In genomic region chr18:50117876-50118275, GRCh38 we compare ENCODE assay signal across 33 cellular contexts.
DNase-seq lines count a peak whose midpoint lies in the region; ATAC-seq and TF ChIP-seq lines count a peak whose summit lies in the region.
"Had no signal": no experiment of that assay in that cellular context is flagged by ENCODE, and none has a peak within 500 bp of the region (broad histone marks: within the 10 kb centered on the region; RNA-seq: fewer than 3 reads in every experiment).

No MANE protein-coding gene starts in this region.

- no peak for TF ChIP-seq CTCF in omental fat pad (IDR thresholded peaks at IDR 0.05)
- TF ChIP-seq CTCF in left ventricle myocardium inferior (IDR thresholded peaks at IDR 0.05; ENCODE audit: borderline replicate concordance): no peak
- no peak for TF ChIP-seq CTCF in upper lobe of right lung (IDR thresholded peaks at IDR 0.05)

- ATAC-seq in omental fat pad (ENCODE audit: low FRiP score): peak; percentile 65
- no peak for ATAC-seq in upper lobe of right lung
- ATAC-seq: activated naive CD4-positive, alpha-beta T cell treated with anti-CD3 and anti-CD28 coated beads, Interleukin-2, amount 50 U/mL, for 72 hours; foreskin keratinocyte; GM12878; HCT116; heart left ventricle; psoas muscle had no signal

- peak; percentile 64 for DNase-seq in DMS53 (lab: John Stamatoyannopoulos, UW)
- peak in 2 of 3 experiments; percentile 84 to 97 for DNase-seq in NCI-H1417 (lab: John Stamatoyannopoulos, UW)
- DNase-seq in NCI-H774 (lab: John Stamatoyannopoulos, UW): peak; percentile 39
- no peak for DNase-seq in omental fat pad (ENCODE audit: low spot score)
- no peak for DNase-seq in hepatic stellate cell (ENCODE audit: low spot score)
- DNase-seq in left ventricle myocardium inferior: no peak
- no peak for DNase-seq in 8988T
- DNase-seq in upper lobe of right lung: no peak
- DNase-seq: activated CD4-positive, alpha-beta T cell treated with anti-CD3 and anti-CD28 coated beads for 4 hours; brain microvascular endothelial cell; C1 segment of cervical spinal cord; Calu3; EL; esophagus squamous epithelium; foreskin keratinocyte; heart left ventricle; Karpas-422; midbrain; MV-4-11; naive B cell; NCI-H1694; NCI-H2171; NCI-H526; psoas muscle; sigmoid colon; SJCRH30; stimulated activated CD4-positive, alpha-beta T cell treated with anti-CD3 and anti-CD28 coated beads, Interleukin-4, amount 100 ng/mL, for 1 hour; T1000 had no signal

- intact Hi-C loops in left ventricle myocardium inferior (cut with micrococcal nuclease): no loop called here
- intact Hi-C loops in upper lobe of right lung (cut with DNase I): no loop called here

- no peak overlapping the region for H3K27ac ChIP-seq in left ventricle myocardium inferior (replicated peaks)
- H3K27ac ChIP-seq in upper lobe of right lung: no peak overlapping the region
- H3K27ac ChIP-seq: brain microvascular endothelial cell, esophagus squamous epithelium, foreskin keratinocyte, heart left ventricle, psoas muscle, sigmoid colon, SJCRH30, tibial nerve, VCaP had no signal

- H3K9me3 ChIP-seq in left ventricle myocardium inferior (replicated peaks) (no peaks in the 10 kb centered on the region), upper lobe of right lung (no peaks in the 10 kb centered on the region)
- H3K9me3 ChIP-seq: esophagus squamous epithelium, heart left ventricle, psoas muscle, sigmoid colon, SJCRH30, tibial nerve had no signal

- H3K4me3 ChIP-seq in left ventricle myocardium inferior (no peak overlapping the region), upper lobe of right lung (no peak overlapping the region)
- H3K4me3 ChIP-seq: esophagus squamous epithelium, GM12878, heart left ventricle, psoas muscle, sigmoid colon, SJCRH30, tibial nerve had no signal

- H3K4me1 ChIP-seq in left ventricle myocardium inferior (no peaks in the 10 kb centered on the region), upper lobe of right lung (peaks cover 12% of the 10 kb centered on the region)
- H3K4me1 ChIP-seq: esophagus squamous epithelium, foreskin keratinocyte, psoas muscle, sigmoid colon, SJCRH30, tibial nerve had no signal

- H3K27me3 ChIP-seq in left ventricle myocardium inferior (ENCODE audit: low read depth) (peaks cover 61% of the 10 kb centered on the region), upper lobe of right lung (no peaks in the 10 kb centered on the region)
- H3K27me3 ChIP-seq: brain microvascular endothelial cell, sigmoid colon, SJCRH30, tibial nerve had no signal

- H3K36me3 ChIP-seq in left ventricle myocardium inferior: no peaks in the 10 kb centered on the region
- H3K36me3 ChIP-seq in upper lobe of right lung: no peaks in the 10 kb centered on the region
- H3K36me3 ChIP-seq: brain microvascular endothelial cell, esophagus squamous epithelium, heart left ventricle, sigmoid colon, SJCRH30, tibial nerve had no signal

Comparison
In these comparisons a context has a peak if more than half of its experiments do, and no peak if none do; other contexts are left out.
1. DNase-seq: peak in DMS53 (single experiment), NCI-H1417 (2 of 3) and NCI-H774 (single experiment); none in omental fat pad (single experiment), hepatic stellate cell (single experiment), left ventricle myocardium inferior (single experiment), 8988T (single experiment) and upper lobe of right lung (single experiment).